In the genomic region with DNA sequence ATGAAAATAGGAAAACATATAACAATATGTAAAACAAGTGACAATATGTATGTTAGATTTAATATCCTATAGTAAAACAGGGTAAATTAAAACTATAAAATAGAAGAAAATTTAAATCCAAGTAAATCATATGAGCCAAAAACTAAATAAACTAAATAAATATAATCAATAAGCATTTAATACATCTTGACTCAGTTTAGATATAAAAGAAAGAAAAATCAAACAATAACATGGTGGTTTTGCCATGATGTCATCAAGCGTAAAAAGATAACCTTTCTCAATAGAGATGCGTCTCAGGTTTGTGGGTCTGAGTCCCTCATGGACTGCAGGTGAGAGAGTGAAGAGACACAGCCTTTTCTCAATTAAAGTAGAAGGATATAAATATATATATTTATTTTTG, we compare ENCODE assay signal across 20 cellular contexts.
"Had no signal": no experiment of that assay in that cellular context is flagged by ENCODE, and none has a peak within 500 bp of the region (broad histone marks: within the 10 kb centered on the region; RNA-seq: fewer than 3 reads in every experiment).

No MANE protein-coding gene starts in this region.

- H3K4me1 ChIP-seq: left ventricle myocardium inferior, neural progenitor cell, prostate gland, sigmoid colon, tibial nerve, uterus had no signal

- H3K9me3 ChIP-seq: left ventricle myocardium inferior, neutrophil, ovary, prostate gland, sigmoid colon, tibial nerve, uterus had no signal

- FAIRE-seq: small intestine had no signal

- H3K27ac Mint-ChIP-seq: immature natural killer cell; mesothelial cell of epicardium; naive B cell; natural killer cell; nephron progenitor cell; neural progenitor cell; stimulated activated memory B cell treated with anti-CD40 and anti-IgM and Interleukin-4, amounts not matched to agents 10 μg/mL and 1 μg/mL and 100 μg/mL, for 72 hours; stimulated activated naive CD8-positive, alpha-beta T cell treated with anti-CD3 and anti-CD28 coated beads, Interleukin-15, amount 100 ng/mL, for 72 hours; type B pancreatic cell had no signal

- H3K27me3 ChIP-seq: neural progenitor cell, neutrophil, ovary, sigmoid colon, spleen, tibial nerve, uterus had no signal

- H3K27ac ChIP-seq: left ventricle myocardium inferior, neural progenitor cell, neutrophil, ovary, prostate gland, sigmoid colon, spleen, tibial nerve, uterus had no signal

- H3K36me3 Mint-ChIP-seq: mesothelial cell of epicardium; natural killer cell; neural progenitor cell; stimulated activated memory B cell treated with anti-CD40 and anti-IgM and Interleukin-4, amounts not matched to agents 10 μg/mL and 1 μg/mL and 100 μg/mL, for 72 hours; type B pancreatic cell had no signal

- DNase-seq: occipital lobe, spleen had no signal

- H3K9me3 Mint-ChIP-seq: mesothelial cell of epicardium, type B pancreatic cell had no signal

- H3K4me1 Mint-ChIP-seq: immature natural killer cell; natural killer cell; neural progenitor cell; stimulated activated memory B cell treated with anti-CD40 and anti-IgM and Interleukin-4, amounts not matched to agents 10 μg/mL and 1 μg/mL and 100 μg/mL, for 72 hours had no signal

- H3K4me3 ChIP-seq: left ventricle myocardium inferior, lung, neural progenitor cell, ovary, prostate gland, sigmoid colon, spleen, tibial nerve, uterus had no signal

- H3K36me3 ChIP-seq: left ventricle myocardium inferior, neural progenitor cell, neutrophil, ovary, prostate gland, sigmoid colon, spleen, tibial nerve, uterus had no signal

- H3K4me3 Mint-ChIP-seq: immature natural killer cell; mesothelial cell of epicardium; naive B cell; natural killer cell; nephron progenitor cell; neural progenitor cell; stimulated activated memory B cell treated with anti-CD40 and anti-IgM and Interleukin-4, amounts not matched to agents 10 μg/mL and 1 μg/mL and 100 μg/mL, for 72 hours; stimulated activated naive CD8-positive, alpha-beta T cell treated with anti-CD3 and anti-CD28 coated beads, Interleukin-15, amount 100 ng/mL, for 72 hours; type B pancreatic cell had no signal
